12 cellular contexts compared by ENCODE assay signal in genomic region chr6:89084954-89085353, GRCh38. TPM values are rescaled to one million over a fixed set of nuclear protein-coding genes. Genes with fewer than 3 reads are reported as not detected.
A peak's percentile ranks its signal among the peaks of the same experiment; 100 is the strongest.
DNase-seq lines count a peak whose midpoint lies in the region; ATAC-seq and TF ChIP-seq lines count a peak whose summit lies in the region.
"Had no signal": no experiment of that assay in that cellular context is flagged by ENCODE, and none has a peak within 500 bp of the region (broad histone marks: within the 10 kb centered on the region; RNA-seq: fewer than 3 reads in every experiment).

No MANE protein-coding gene starts in this region.

- H3K4me3 Mint-ChIP-seq in endothelial cell (ENCODE audit: unreplicated experiment) (peak overlapping the region; percentile 12), neural crest cell (peak overlapping the region; percentile 60)

- peaks cover 20% of the 10 kb centered on the region for H3K4me1 Mint-ChIP-seq in endothelial cell (ENCODE audit: unreplicated experiment)
- peaks cover 24% of the 10 kb centered on the region for H3K4me1 Mint-ChIP-seq in neural crest cell

- TF ChIP-seq POLR2A in body of pancreas (IDR thresholded peaks at IDR 0.05), result no peak

- 46 to 67% methylated on average over 3 of the region's 3 CpGs for WGBS in body of pancreas, 2 donors

- H3K9me3 ChIP-seq in PC-3 (ENCODE audit: low read length) (no peaks in the 10 kb centered on the region), body of pancreas (no peaks in the 10 kb centered on the region)

- H4K20me1 ChIP-seq in PC-3 (ENCODE audit: low read length), result peaks cover 12% of the 10 kb centered on the region

- H3F3A ChIP-seq in PC-3 (ENCODE audit: low read length, unreplicated experiment), result no peaks in the 10 kb centered on the region

- peak overlapping the region; percentile 28; the same call in 1 of the 2 replicates for H3K4me2 ChIP-seq in PC-3 (ENCODE audit: low read length)

- POLR2A ChIA-PET in PC-3 (lab: Charles Lee; ENCODE audit: unreplicated experiment), result interaction anchor here (0.7 kb wide), 1 partner anchor 121 kb away, joined by 4 read pairs; the partner anchor contains the start of gene RNGTT
- POLR2A ChIA-PET in HEK293T (lab: Yijun Ruan, JAX), result interaction anchor here (1.1 kb wide), 1 partner anchor 61 kb away, joined by 4 read pairs; the partner anchor contains the start of gene PM20D2

- no TSS peak for BruUV-seq in PC-3 (replicated peaks; lab: Mats Ljungman, UMichigan)

- H3K36me3 ChIP-seq in PC-3 (ENCODE audit: low read depth, low read length), result peaks cover 8% of the 10 kb centered on the region; the same call in 1 of the 2 replicates
- peaks cover 0 to 2% of the 10 kb centered on the region in 2 donors for H3K36me3 ChIP-seq in body of pancreas (replicated peaks in 1 of 2; ENCODE audit: insufficient read depth in 1 of 2, low read depth in 2 of 2)

- DNase-seq in DMS79 treated with DMSO at 0.1 percent for 48 hours (lab: John Stamatoyannopoulos, UW) (peak; percentile 31), PC-3 (peak; percentile 33), endothelial cell (ENCODE audit: low spot score) (no peak), neural crest cell (ENCODE audit: low read depth, low spot score) (no peak), HEK293T (ENCODE audit: extremely low spot score) (no peak), body of pancreas (no peak), NCI-H345 treated with DMSO at 0.1 percent for 48 hours (lab: John Stamatoyannopoulos, UW; ENCODE audit: unreplicated experiment) (no peak), GM03348 (ENCODE audit: low spot score) (no peak)
- DNase-seq: DND-41, NCI-H1092 treated with DMSO at 0.1 percent for 48 hours, small intestine had no signal

- H3K27ac ChIP-seq in PC-3 (ENCODE audit: low read length) (no peak overlapping the region), body of pancreas (peak overlapping the region in 1 of 4 donors; percentile 15)

- intact Hi-C loops in PC-3 (cut with micrococcal nuclease), result loop anchor here (5.0 kb wide), 1 partner anchor 38 kb away; no protein-coding TSS in a partner anchor
- intact Hi-C loops in body of pancreas (cut with DNase I), result no loop called here

- no peaks in the 10 kb centered on the region for H3K27me3 ChIP-seq in PC-3 (ENCODE audit: low read length)
- H3K27me3 ChIP-seq in body of pancreas, result no peaks in the 10 kb centered on the region

- ATAC-seq in PC-3 (no peak), body of pancreas (no peak)

- H2AFZ ChIP-seq in PC-3 (ENCODE audit: low read length), result no peak overlapping the region

- peaks cover 33% of the 10 kb centered on the region for H3K36me3 Mint-ChIP-seq in endothelial cell (ENCODE audit: low read depth, unreplicated experiment)
- peaks cover 10% of the 10 kb centered on the region for H3K36me3 Mint-ChIP-seq in neural crest cell (ENCODE audit: low read depth)

- H3K9me3 Mint-ChIP-seq in endothelial cell (ENCODE audit: unreplicated experiment), result no peaks in the 10 kb centered on the region
- H3K9me3 Mint-ChIP-seq in neural crest cell, result no peaks in the 10 kb centered on the region

- H3K9me2 ChIP-seq in PC-3 (replicated peaks; ENCODE audit: low read length), result no peaks in the 10 kb centered on the region

- H3K4me1 ChIP-seq in PC-3 (ENCODE audit: insufficient read depth, low read length) (peaks cover 28% of the 10 kb centered on the region), body of pancreas (peaks cover 34% of the 10 kb centered on the region)

- peaks cover 24% of the 10 kb centered on the region for H3K79me2 ChIP-seq in PC-3 (ENCODE audit: low read length)

- CTCF ChIA-PET in PC-3 (lab: Charles Lee), result interaction anchor here (0.6 kb wide), 1 partner anchor 103 kb away, joined by 3 read pairs; no protein-coding TSS in a partner anchor
- CTCF ChIA-PET in HEK293T (lab: Yijun Ruan, JAX), result no interaction called here

- H3K27me3 Mint-ChIP-seq in endothelial cell (ENCODE audit: unreplicated experiment) (peaks cover 4% of the 10 kb centered on the region), neural crest cell (ENCODE audit: low read depth) (peaks cover 3% of the 10 kb centered on the region)

- no peak overlapping the region for H3K9ac ChIP-seq in PC-3 (ENCODE audit: low read length)

- TF ChIP-seq CTCF in PC-3 (conservative IDR thresholded peaks at IDR 0.05; ENCODE audit: low read depth, low read length) (no peak), endothelial cell (IDR thresholded peaks at IDR 0.05; ENCODE audit: unreplicated experiment) (no peak), neural crest cell (conservative IDR thresholded peaks at IDR 0.05) (no peak), body of pancreas (IDR thresholded peaks at IDR 0.05) (no peak)

- H3K27ac Mint-ChIP-seq in endothelial cell (ENCODE audit: unreplicated experiment) (no peak overlapping the region), neural crest cell (ENCODE audit: unreplicated experiment) (no peak overlapping the region)

- H3K4me3 ChIP-seq in PC-3 (ENCODE audit: low read length), result no peak overlapping the region
- H3K4me3 ChIP-seq in body of pancreas, result no peak overlapping the region

TF ChIP-seq in HEK293T, 16 proteins besides CTCF, POLR2A, EP300 and RAD21:
- TF ChIP-seq BHLHE40 (IDR thresholded peaks at IDR 0.05; ENCODE audit: borderline replicate concordance) (no peak), CTBP1 (IDR thresholded peaks at IDR 0.05; ENCODE audit: borderline replicate concordance) (no peak), NFRKB (IDR thresholded peaks at IDR 0.05) (no peak), FOXM1 (IDR thresholded peaks at IDR 0.05; ENCODE audit: borderline replicate concordance) (no peak), LEF1 (IDR thresholded peaks at IDR 0.05; ENCODE audit: borderline replicate concordance) (no peak), SP1 (IDR thresholded peaks at IDR 0.05) (no peak), FOXK2 (IDR thresholded peaks at IDR 0.05) (no peak), FOXA1 (IDR thresholded peaks at IDR 0.05) (no peak), TARDBP (IDR thresholded peaks at IDR 0.05) (no peak), ZNF384 (IDR thresholded peaks at IDR 0.05) (no peak), ELF4 (IDR thresholded peaks at IDR 0.05) (no peak), HDGF (IDR thresholded peaks at IDR 0.05; ENCODE audit: borderline replicate concordance) (no peak), L3MBTL2 (conservative IDR thresholded peaks at IDR 0.05) (no peak), SUZ12 (IDR thresholded peaks at IDR 0.05) (no peak), ARNT (IDR thresholded peaks at IDR 0.05) (no peak)
- TF ChIP-seq, protein P1, sequence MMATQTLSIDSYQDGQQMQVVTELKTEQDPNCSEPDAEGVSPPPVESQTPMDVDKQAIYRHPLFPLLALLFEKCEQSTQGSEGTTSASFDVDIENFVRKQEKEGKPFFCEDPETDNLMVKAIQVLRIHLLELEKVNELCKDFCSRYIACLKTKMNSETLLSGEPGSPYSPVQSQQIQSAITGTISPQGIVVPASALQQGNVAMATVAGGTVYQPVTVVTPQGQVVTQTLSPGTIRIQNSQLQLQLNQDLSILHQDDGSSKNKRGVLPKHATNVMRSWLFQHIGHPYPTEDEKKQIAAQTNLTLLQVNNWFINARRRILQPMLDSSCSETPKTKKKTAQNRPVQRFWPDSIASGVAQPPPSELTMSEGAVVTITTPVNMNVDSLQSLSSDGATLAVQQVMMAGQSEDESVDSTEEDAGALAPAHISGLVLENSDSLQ (IDR thresholded peaks at IDR 0.05), result no peak

RNA-seq across cellular contexts. Expression of gene PNRC1, which starts 4.4 kb away (rescaled TPM):
- total RNA-seq in PC-3 (2014; rRNA removed), result 9.3 and 12.7 TPM in 2 replicates
- total RNA-seq in endothelial cell (ENCODE audit: unreplicated experiment), result 135 TPM
- 42.0 and 51.4 TPM in 2 replicates for total RNA-seq in neural crest cell
- total RNA-seq in body of pancreas, result 100 to 1,000 TPM; 133 to 179 TPM

RNA-seq across cellular contexts. Expression of gene SRSF12, which starts 32.9 kb away (rescaled TPM):
- total RNA-seq in PC-3 (2014; rRNA removed), result not detected in 2 replicates
- 3.9 TPM for total RNA-seq in endothelial cell (ENCODE audit: unreplicated experiment)
- 21.9 and 23.5 TPM in 2 replicates for total RNA-seq in neural crest cell
- under 1 TPM; 0.52 to 0.99 TPM for total RNA-seq in body of pancreas
- total RNA-seq: lung microvascular endothelial cell had no signal

Comparison
In these comparisons a context has a peak if more than half of its experiments do, and no peak if none do; other contexts are left out.
1. DNase-seq: peak in DMS79 treated with DMSO at 0.1 percent for 48 hours (single experiment) and PC-3 (single experiment); none in endothelial cell (single experiment), neural crest cell (single experiment), HEK293T (single experiment), body of pancreas (0 of 4), NCI-H345 treated with DMSO at 0.1 percent for 48 hours (single experiment) and GM03348 (single experiment).